ENCODE assay signal across 20 cellular contexts in genomic region chr5:52710972-52711596, GRCh38.
DNase-seq lines count a peak whose midpoint lies in the region; ATAC-seq, FAIRE-seq and TF ChIP-seq lines count a peak whose summit lies in the region.
"Had no signal": no experiment of that assay in that cellular context is flagged by ENCODE, and none has a peak within 500 bp of the region (broad histone marks: within the 10 kb centered on the region; RNA-seq: fewer than 3 reads in every experiment).

No MANE protein-coding gene starts in this region.

- WGBS in spleen, 5 donors: 58 to 79% (median 70%) methylated on average over 2 of the region's 2 CpGs

- no peak for TF ChIP-seq POLR2A in spleen (IDR thresholded peaks at IDR 0.05)

- H3K36me3 Mint-ChIP-seq in activated naive CD4-positive, alpha-beta T cell treated with anti-CD3 and anti-CD28 coated beads for 36 hours (ENCODE audit: low read depth): no peaks in the 10 kb centered on the region

- no peak overlapping the region for H3K4me3 ChIP-seq in bronchial epithelial cell (ENCODE audit: low read depth, low read length)
- H3K4me3 ChIP-seq in spleen: no peak overlapping the region
- H3K4me3 ChIP-seq: pancreas had no signal

- TF ChIP-seq CTCF in bronchial epithelial cell (IDR thresholded peaks at IDR 0.05; ENCODE audit: insufficient read depth, low read length, severe bottlenecking) (no peak), spleen (IDR thresholded peaks at IDR 0.05 in 8 of 11, conservative IDR thresholded peaks at IDR 0.05 in 3 of 11) (no peak)

- intact Hi-C loops in spleen (cut with DNase I; ENCODE audit: low total_unique reads): no loop called here
- intact Hi-C loops in activated naive CD4-positive, alpha-beta T cell treated with anti-CD3 and anti-CD28 coated beads for 36 hours (cut with micrococcal nuclease): loop anchor here (2.0 kb wide), 1 partner anchor 14 kb away; no protein-coding TSS in a partner anchor

- no peak overlapping the region for H3K4me3 Mint-ChIP-seq in activated naive CD4-positive, alpha-beta T cell treated with anti-CD3 and anti-CD28 coated beads for 36 hours
- H3K4me3 Mint-ChIP-seq: activated naive CD8-positive, alpha-beta T cell treated with anti-CD3 and anti-CD28 coated beads, Interleukin-2, amount 10 ng/mL, durations not matched to agents 7 days and 5 days; activated T-cell treated with anti-CD3 and anti-CD28 coated beads, Interleukin-2, amount 50 U/mL, for 24 hours had no signal

- H3K27ac Mint-ChIP-seq in activated naive CD4-positive, alpha-beta T cell treated with anti-CD3 and anti-CD28 coated beads for 36 hours: no peak overlapping the region
- H3K27ac Mint-ChIP-seq: activated naive CD8-positive, alpha-beta T cell treated with anti-CD3 and anti-CD28 coated beads, Interleukin-2, amount 10 ng/mL, durations not matched to agents 7 days and 5 days; activated T-cell treated with anti-CD3 and anti-CD28 coated beads, Interleukin-2, amount 50 U/mL, for 24 hours had no signal

- peaks cover 2% of the 10 kb centered on the region for H3K27me3 Mint-ChIP-seq in activated naive CD4-positive, alpha-beta T cell treated with anti-CD3 and anti-CD28 coated beads for 36 hours (ENCODE audit: low read depth)
- H3K27me3 Mint-ChIP-seq: activated naive CD8-positive, alpha-beta T cell treated with anti-CD3 and anti-CD28 coated beads, Interleukin-2, amount 10 ng/mL, durations not matched to agents 7 days and 5 days; activated T-cell treated with anti-CD3 and anti-CD28 coated beads, Interleukin-2, amount 50 U/mL, for 24 hours had no signal

- H3K27ac ChIP-seq in KOPT-K1 (ENCODE audit: low read depth, low read length, poor library complexity, severe bottlenecking) (peak overlapping the region; percentile 51), spleen (peak overlapping the region in 7 of 8 donors; percentile 73 to 84 (median 77))

- CTCF ChIA-PET in activated naive CD4-positive, alpha-beta T cell treated with anti-CD3 and anti-CD28 coated beads for 36 hours (lab: Charles Lee): no interaction called here

- no peak for ATAC-seq in GM18867 (IDR thresholded peaks at IDR 0.05; ENCODE audit: unreplicated experiment)

- DNase-seq in bronchial epithelial cell (ENCODE audit: low read depth) (peak; percentile 54), kidney tubule cell (ENCODE audit: low spot score) (peak; percentile 14), spleen (no peak), GOT3 (lab: John Stamatoyannopoulos, UW) (no peak)
- DNase-seq in activated naive CD4-positive, alpha-beta T cell treated with anti-CD3 and anti-CD28 coated beads for 36 hours: no peak
- DNase-seq: activated CD4-positive, alpha-beta T cell treated with anti-CD3 and anti-CD28 coated beads, Interleukin-2, amount 50 U/mL, for 48 hours; activated naive CD8-positive, alpha-beta T cell treated with anti-CD3 and anti-CD28 coated beads, Interleukin-2, amount 10 ng/mL, durations not matched to agents 7 days and 5 days; activated T-cell treated with anti-CD3 and anti-CD28 coated beads, Interleukin-2, amount 50 U/mL, for 24 hours; BE2C; effector CD4-positive, alpha-beta T cell; hippocampal formation; KG1; NCI-H1105 treated with DMSO at 0.1 percent for 48 hours; pancreas; stimulated activated CD4-positive, alpha-beta T cell treated with anti-CD3 and anti-CD28 coated beads, Interleukin-4, amount 100 ng/mL, for 4 hours had no signal

- H3K4me1 Mint-ChIP-seq in activated naive CD4-positive, alpha-beta T cell treated with anti-CD3 and anti-CD28 coated beads for 36 hours (ENCODE audit: low read depth): peaks cover 23% of the 10 kb centered on the region

- no peaks in the 10 kb centered on the region for H3K9me3 Mint-ChIP-seq in activated naive CD4-positive, alpha-beta T cell treated with anti-CD3 and anti-CD28 coated beads for 36 hours

- FAIRE-seq in bronchial epithelial cell (lab: Jason Lieb, UNC): no peak
- FAIRE-seq: D721Med, H54, pancreas, TTC549 had no signal

- H3K9me3 ChIP-seq in KOPT-K1 (ENCODE audit: insufficient read depth, low read length, poor library complexity, severe bottlenecking): peaks cover 21% of the 10 kb centered on the region
- no peaks in the 10 kb centered on the region for H3K9me3 ChIP-seq in spleen
- H3K9me3 ChIP-seq: BE2C, pancreas had no signal

- H3K4me1 ChIP-seq in spleen: peaks cover 11 to 50% (median 31%) of the 10 kb centered on the region in 6 donors

- H3K36me3 ChIP-seq in KOPT-K1 (ENCODE audit: insufficient read depth, low read length): no peaks in the 10 kb centered on the region
- no peaks in the 10 kb centered on the region for H3K36me3 ChIP-seq in bronchial epithelial cell (ENCODE audit: control insufficient read depth, insufficient read depth, low read length)
- H3K36me3 ChIP-seq in spleen: no peaks in the 10 kb centered on the region
- H3K36me3 ChIP-seq: BE2C, pancreas had no signal

- no peaks in the 10 kb centered on the region for H3K27me3 ChIP-seq in bronchial epithelial cell (ENCODE audit: control insufficient read depth, insufficient read depth, low read length)
- no peaks in the 10 kb centered on the region for H3K27me3 ChIP-seq in spleen (replicated peaks in 1 of 7)
- H3K27me3 ChIP-seq: BE2C, pancreas had no signal

Comparison
In these comparisons a context has a peak if more than half of its experiments do, and no peak if none do; other contexts are left out.
1. DNase-seq: peak in bronchial epithelial cell (single experiment) and kidney tubule cell (single experiment); none in spleen (single experiment), activated naive CD4-positive, alpha-beta T cell treated with anti-CD3 and anti-CD28 coated beads for 36 hours (single experiment) and GOT3 (single experiment).